ENCODE assay signal across 8 cellular contexts in genomic region chr6:159726196-159726917, GRCh38. TPM values are rescaled to one million over a fixed set of nuclear protein-coding genes. Genes with fewer than 3 reads are reported as not detected.
DNase-seq lines count a peak whose midpoint lies in the region; ATAC-seq and TF ChIP-seq lines count a peak whose summit lies in the region.

No MANE protein-coding gene starts in this region.

- TF ChIP-seq CTCF in foreskin keratinocyte (conservative IDR thresholded peaks at IDR 0.05) = no peak
- TF ChIP-seq CTCF in prostate gland (IDR thresholded peaks at IDR 0.05) = no peak

- H3K4me1 ChIP-seq in foreskin keratinocyte = peaks cover 18% of the 10 kb centered on the region
- H3K4me1 ChIP-seq in prostate gland (replicated peaks) = peaks cover 5% of the 10 kb centered on the region

- 3% methylated on average over 32 of the region's 32 CpGs for WGBS in prostate gland

- H3K36me3 Mint-ChIP-seq in activated CD4-positive, alpha-beta T cell treated with anti-CD3 and anti-CD28 coated beads, Interleukin-2, amount 10 ng/mL, durations not matched to agents 24 days and 14 days (ENCODE audit: low read depth) = peaks cover 54% of the 10 kb centered on the region

- H3K4me3 ChIP-seq in prostate gland = peak overlapping the region; percentile 91 to 97

- H3K9me3 Mint-ChIP-seq in activated CD4-positive, alpha-beta T cell treated with anti-CD3 and anti-CD28 coated beads, Interleukin-2, amount 10 ng/mL, durations not matched to agents 24 days and 14 days = peaks cover 5% of the 10 kb centered on the region

- H3K27ac Mint-ChIP-seq in activated CD4-positive, alpha-beta T cell treated with anti-CD3 and anti-CD28 coated beads, Interleukin-2, amount 10 ng/mL, durations not matched to agents 24 days and 14 days = peak overlapping the region; percentile 98

- H3K36me3 ChIP-seq in prostate gland = no peaks in the 10 kb centered on the region

- H3K27me3 Mint-ChIP-seq in activated CD4-positive, alpha-beta T cell treated with anti-CD3 and anti-CD28 coated beads, Interleukin-2, amount 10 ng/mL, durations not matched to agents 24 days and 14 days = no peaks in the 10 kb centered on the region

- H3K27ac ChIP-seq in foreskin keratinocyte = peak overlapping the region; percentile 100
- H3K27ac ChIP-seq in prostate gland = peak overlapping the region; percentile 99 to 100

- no peak for TF ChIP-seq POLR2A in prostate gland (IDR thresholded peaks at IDR 0.05)

- DNase-seq in activated CD4-positive, alpha-beta T cell treated with anti-CD3 and anti-CD28 coated beads, Interleukin-2, amount 10 ng/mL, durations not matched to agents 24 days and 14 days = no peak
- no peak for DNase-seq in activated CD4-positive, alpha-beta T cell treated with anti-CD3 and anti-CD28 coated beads, Interleukin-2, amount 50 U/mL, for 1 hour
- DNase-seq in foreskin keratinocyte (no peak), prostate gland (ENCODE audit: low spot score) (no peak), T1000 (lab: John Stamatoyannopoulos, UW) (no peak), cerebellum (ENCODE audit: low spot score) (no peak)

- H3K9me3 ChIP-seq in prostate gland = no peaks in the 10 kb centered on the region

- H3K27me3 ChIP-seq in foreskin keratinocyte (no peaks in the 10 kb centered on the region), prostate gland (replicated peaks; ENCODE audit: insufficient read depth) (no peaks in the 10 kb centered on the region)

- intact Hi-C loops in activated CD4-positive, alpha-beta T cell treated with anti-CD3 and anti-CD28 coated beads, Interleukin-2, amount 10 ng/mL, durations not matched to agents 24 days and 14 days (cut with micrococcal nuclease) = loop anchor here (2.0 to 5.0 kb wide), 2 partner anchors 252 to 684 kb away; partner anchors contain the start of gene TAGAP
- intact Hi-C loops in prostate gland (cut with DNase I) = loop anchor here (2.0 to 10.0 kb wide), 3 partner anchors 36 to 708 kb away; partner anchors contain the start of genes ACAT2 and MRPL18

- ATAC-seq in HG03066 (IDR thresholded peaks at IDR 0.05; ENCODE audit: low read depth, unreplicated experiment) = peak; percentile 22
- ATAC-seq in SK-N-SH treated with all-trans-retinoic acid at 6 μM for 48 hours = peak; percentile 50
- no peak for ATAC-seq in foreskin keratinocyte

- H3K4me1 Mint-ChIP-seq in activated CD4-positive, alpha-beta T cell treated with anti-CD3 and anti-CD28 coated beads, Interleukin-2, amount 10 ng/mL, durations not matched to agents 24 days and 14 days = peaks cover 34% of the 10 kb centered on the region

- peak overlapping the region; percentile 96 for H3K4me3 Mint-ChIP-seq in activated CD4-positive, alpha-beta T cell treated with anti-CD3 and anti-CD28 coated beads, Interleukin-2, amount 10 ng/mL, durations not matched to agents 24 days and 14 days

TF ChIP-seq in SK-N-SH treated with all-trans-retinoic acid at 6 μM for 48 hours, 23 proteins besides CTCF, POLR2A, EP300 and RAD21:
- TF ChIP-seq CSDC2 (CRISPR knock-in tag; IDR thresholded peaks at IDR 0.05) = peak; percentile 88; the same call in 1 of the 2 replicates
- no peak for TF ChIP-seq ISL1 (CRISPR knock-in tag; IDR thresholded peaks at IDR 0.05)
- no peak for TF ChIP-seq TCF4 (CRISPR knock-in tag; IDR thresholded peaks at IDR 0.05; ENCODE audit: borderline replicate concordance)
- TF ChIP-seq POU6F1 (CRISPR knock-in tag; IDR thresholded peaks at IDR 0.05; ENCODE audit: borderline replicate concordance, low read depth) = 0 out of 2 replicates have a peak, but pooled peaks have one; percentile 44
- no peak for TF ChIP-seq ZNF565 (CRISPR knock-in tag; conservative IDR thresholded peaks at IDR 0.05; ENCODE audit: low read depth)
- TF ChIP-seq SNAI2 (CRISPR knock-in tag; IDR thresholded peaks at IDR 0.05) = no peak
- no peak for TF ChIP-seq ZNF8 (CRISPR knock-in tag; IDR thresholded peaks at IDR 0.05)
- no peak for TF ChIP-seq BACH2 (CRISPR knock-in tag; IDR thresholded peaks at IDR 0.05; ENCODE audit: borderline replicate concordance)

RNA-seq across cellular contexts. Expression of gene WTAP, which starts 0.9 kb away (rescaled TPM):
- 107 and 109 TPM in 2 replicates for total RNA-seq in activated CD4-positive, alpha-beta T cell treated with anti-CD3 and anti-CD28 coated beads, Interleukin-2, amount 10 ng/mL, durations not matched to agents 24 days and 14 days
- total RNA-seq in foreskin keratinocyte (88.3 and 100 TPM in 2 replicates), prostate gland (10 to 100 TPM; 84.1 to 99.3 TPM), cerebellum (109 TPM)
- 60.2 and 74.5 TPM in 2 replicates for polyA plus RNA-seq in foreskin keratinocyte

RNA-seq across cellular contexts. Expression of gene SOD2, which starts 33.3 kb away (rescaled TPM):
- total RNA-seq in activated CD4-positive, alpha-beta T cell treated with anti-CD3 and anti-CD28 coated beads, Interleukin-2, amount 10 ng/mL, durations not matched to agents 24 days and 14 days = 83.0 and 88.3 TPM in 2 replicates
- total RNA-seq in foreskin keratinocyte (55.9 and 62.0 TPM in 2 replicates), prostate gland (100 to 1,000 TPM; 196 to 285 TPM), cerebellum (45.4 TPM)
- polyA plus RNA-seq in foreskin keratinocyte = 26.1 and 27.0 TPM in 2 replicates

RNA-seq across cellular contexts. Expression of gene ACAT2, which starts 35.5 kb away (rescaled TPM):
- 85.3 and 88.2 TPM in 2 replicates for total RNA-seq in activated CD4-positive, alpha-beta T cell treated with anti-CD3 and anti-CD28 coated beads, Interleukin-2, amount 10 ng/mL, durations not matched to agents 24 days and 14 days
- total RNA-seq in foreskin keratinocyte = 284 and 366 TPM in 2 replicates
- polyA plus RNA-seq in foreskin keratinocyte = 208 and 296 TPM in 2 replicates
- 10 to 100 TPM; 10.2 to 22.6 TPM for total RNA-seq in prostate gland
- 28.2 TPM for total RNA-seq in cerebellum
